ENCODE assay signal across 11 cellular contexts in genomic region chrX:30489323-30489722, GRCh38.
DNase-seq lines count a peak whose midpoint lies in the region; TF ChIP-seq lines count a peak whose summit lies in the region.
"Had no signal": no experiment of that assay in that cellular context is flagged by ENCODE, and none has a peak within 500 bp of the region (broad histone marks: within the 10 kb centered on the region; RNA-seq: fewer than 3 reads in every experiment).

No MANE protein-coding gene starts in this region.

- H3K4me3 ChIP-seq in SJCRH30 (no peak overlapping the region), mesenchymal stem cell (ENCODE audit: insufficient read depth in 1 of 2, low read depth in 1 of 2, low read length in 2 of 2) (no peak overlapping the region)
- H3K4me3 ChIP-seq: lower lobe of right lung had no signal

- no peak overlapping the region for H2AK5ac ChIP-seq in mesenchymal stem cell (ENCODE audit: low read length, severe bottlenecking)

- H3K9ac ChIP-seq in mesenchymal stem cell (ENCODE audit: low read length) = no peak overlapping the region

- H3K36me3 Mint-ChIP-seq in neural crest cell (ENCODE audit: low read depth) (no peaks in the 10 kb centered on the region), progenitor cell of endocrine pancreas (ENCODE audit: insufficient read depth) (no peaks in the 10 kb centered on the region)

- no peak overlapping the region for H3K4ac ChIP-seq in mesenchymal stem cell (ENCODE audit: low read depth in 1 of 2, low read length in 2 of 2)

- 100% methylated on average over 1 of the region's 2 CpGs for WGBS in mesenchymal stem cell

- H3K4me2 ChIP-seq in mesenchymal stem cell (ENCODE audit: low read length, poor library complexity, severe bottlenecking) = no peak overlapping the region

- H3K4me1 ChIP-seq in SJCRH30 (no peaks in the 10 kb centered on the region), mesenchymal stem cell (ENCODE audit: control insufficient read depth, insufficient read depth, low read depth, low read length) (no peaks in the 10 kb centered on the region)
- H3K4me1 ChIP-seq: lower lobe of right lung had no signal

- H3K27ac Mint-ChIP-seq in neural crest cell (ENCODE audit: unreplicated experiment) = peak overlapping the region; percentile 57
- no peak overlapping the region for H3K27ac Mint-ChIP-seq in progenitor cell of endocrine pancreas

- no peak overlapping the region for H2AFZ ChIP-seq in mesenchymal stem cell (ENCODE audit: low read depth, low read length)

- no peaks in the 10 kb centered on the region for H3K27me3 ChIP-seq in SJCRH30
- H3K27me3 ChIP-seq in mesenchymal stem cell (ENCODE audit: control insufficient read depth in 1 of 2, insufficient read depth in 1 of 2, low read length in 2 of 2) = no peaks in the 10 kb centered on the region

- no peak overlapping the region for H4K8ac ChIP-seq in mesenchymal stem cell (ENCODE audit: low read length)

- H2BK5ac ChIP-seq in mesenchymal stem cell (ENCODE audit: low read depth, low read length, poor library complexity, severe bottlenecking) = no peak overlapping the region

- H3K27me3 Mint-ChIP-seq in neural crest cell (ENCODE audit: low read depth) (no peaks in the 10 kb centered on the region), progenitor cell of endocrine pancreas (no peaks in the 10 kb centered on the region)

- H3K27ac ChIP-seq in SJCRH30 (no peak overlapping the region), mesenchymal stem cell (ENCODE audit: low read length, poor library complexity, severe bottlenecking) (no peak overlapping the region)
- H3K27ac ChIP-seq: lower lobe of right lung had no signal

- peaks cover 4% of the 10 kb centered on the region for H3K9me3 Mint-ChIP-seq in neural crest cell
- H3K9me3 Mint-ChIP-seq in progenitor cell of endocrine pancreas (ENCODE audit: low read depth) = peaks cover 5% of the 10 kb centered on the region

- no peak overlapping the region for H3K4me3 Mint-ChIP-seq in neural crest cell
- H3K4me3 Mint-ChIP-seq in progenitor cell of endocrine pancreas (ENCODE audit: low read depth) = no peak overlapping the region

- H3K14ac ChIP-seq in mesenchymal stem cell (ENCODE audit: low read length in 2 of 2) = no peak overlapping the region

- no peak overlapping the region for H2BK12ac ChIP-seq in mesenchymal stem cell (ENCODE audit: low read length in 2 of 2)

- no peak overlapping the region for H4K91ac ChIP-seq in mesenchymal stem cell (ENCODE audit: low read length)

- no peak overlapping the region for H3K18ac ChIP-seq in mesenchymal stem cell (ENCODE audit: low read depth in 1 of 2, low read length in 2 of 2)

- no peak overlapping the region for H2BK15ac ChIP-seq in mesenchymal stem cell (ENCODE audit: low read depth, poor library complexity, severe bottlenecking)

- H3K36me3 ChIP-seq in SJCRH30 (no peaks in the 10 kb centered on the region), mesenchymal stem cell (ENCODE audit: control insufficient read depth in 1 of 2, insufficient read depth in 2 of 2, low read depth in 1 of 2, low read length in 2 of 2) (no peaks in the 10 kb centered on the region)
- H3K36me3 ChIP-seq: lower lobe of right lung had no signal

- H3K23ac ChIP-seq in mesenchymal stem cell (ENCODE audit: low read length in 2 of 2) = no peak overlapping the region

- no peak for TF ChIP-seq CTCF in neural crest cell (conservative IDR thresholded peaks at IDR 0.05)
- no peak for TF ChIP-seq CTCF in progenitor cell of endocrine pancreas (IDR thresholded peaks at IDR 0.05; ENCODE audit: unreplicated experiment)

- H3K9me3 ChIP-seq in SJCRH30 (replicated peaks) (no peaks in the 10 kb centered on the region), mesenchymal stem cell (ENCODE audit: control insufficient read depth, low read length) (no peaks in the 10 kb centered on the region)
- H3K9me3 ChIP-seq: lower lobe of right lung had no signal

- no peak overlapping the region for H2BK120ac ChIP-seq in mesenchymal stem cell (ENCODE audit: low read depth, low read length)

- H3K4me1 Mint-ChIP-seq in neural crest cell (no peaks in the 10 kb centered on the region), progenitor cell of endocrine pancreas (ENCODE audit: low read depth) (peaks cover 2% of the 10 kb centered on the region)

- peak; percentile 5 for DNase-seq in DMS 273 (lab: John Stamatoyannopoulos, UW; ENCODE audit: unreplicated experiment)
- no peak for DNase-seq in DMS 273 treated with DMSO at 0.1 percent for 48 hours (lab: John Stamatoyannopoulos, UW)
- DNase-seq in HT-29 (ENCODE audit: low spot score) = peak; percentile 2
- DNase-seq in SJCRH30 = peak; percentile 5 to 21
- no peak for DNase-seq in neural crest cell (ENCODE audit: low read depth, low spot score)
- no peak for DNase-seq in progenitor cell of endocrine pancreas (ENCODE audit: low spot score, unreplicated experiment)
- DNase-seq in DMS79 (lab: John Stamatoyannopoulos, UW) = no peak
- no peak for DNase-seq in mesenchymal stem cell
- DNase-seq: GF-D8, lower lobe of right lung, NCI-H2171 treated with DMSO at 0.1 percent for 48 hours had no signal

- H3K79me1 ChIP-seq in mesenchymal stem cell (replicated peaks; ENCODE audit: low read length, poor library complexity, severe bottlenecking) = no peaks in the 10 kb centered on the region

Comparison
In these comparisons a context has a peak if more than half of its experiments do, and no peak if none do; other contexts are left out.
1. DNase-seq: peak in DMS 273 (single experiment), HT-29 (single experiment) and SJCRH30 (2 of 2); none in DMS 273 treated with DMSO at 0.1 percent for 48 hours (single experiment), neural crest cell (single experiment), progenitor cell of endocrine pancreas (single experiment), DMS79 (single experiment) and mesenchymal stem cell (single experiment).